In genomic region chr21:15730484-15731242, GRCh38 we compare ENCODE assay signal across 1 cellular context.
TF ChIP-seq lines count a peak whose summit lies in the region.

No MANE protein-coding gene starts in this region.

TF ChIP-seq in IMR-90, 13 proteins besides CTCF, POLR2A, EP300 and RAD21 (continued from another document):
- TF ChIP-seq, protein P1, sequence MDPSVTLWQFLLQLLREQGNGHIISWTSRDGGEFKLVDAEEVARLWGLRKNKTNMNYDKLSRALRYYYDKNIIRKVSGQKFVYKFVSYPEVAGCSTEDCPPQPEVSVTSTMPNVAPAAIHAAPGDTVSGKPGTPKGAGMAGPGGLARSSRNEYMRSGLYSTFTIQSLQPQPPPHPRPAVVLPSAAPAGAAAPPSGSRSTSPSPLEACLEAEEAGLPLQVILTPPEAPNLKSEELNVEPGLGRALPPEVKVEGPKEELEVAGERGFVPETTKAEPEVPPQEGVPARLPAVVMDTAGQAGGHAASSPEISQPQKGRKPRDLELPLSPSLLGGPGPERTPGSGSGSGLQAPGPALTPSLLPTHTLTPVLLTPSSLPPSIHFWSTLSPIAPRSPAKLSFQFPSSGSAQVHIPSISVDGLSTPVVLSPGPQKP (IDR thresholded peaks at IDR 0.05; ENCODE audit: borderline replicate concordance, low read depth, low read length): no peak
- TF ChIP-seq SMC3 (IDR thresholded peaks at IDR 0.05; ENCODE audit: low read depth, low read length) (no peak), NFE2L2 (IDR thresholded peaks at IDR 0.05; ENCODE audit: low read depth, low read length) (no peak)
TF ChIP-seq in IMR-90: peak in this region for 0.
